25 cellular contexts compared by ENCODE assay signal in genomic region chr14:59461891-59462290, GRCh38.
"Had no signal": no experiment of that assay in that cellular context is flagged by ENCODE, and none has a peak within 500 bp of the region (broad histone marks: within the 10 kb centered on the region; RNA-seq: fewer than 3 reads in every experiment).

No MANE protein-coding gene starts in this region.

- H3K4me3 ChIP-seq: colonic mucosa, esophagus squamous epithelium, gastrocnemius medialis, heart right ventricle, left lung, lower lobe of right lung, mucosa of descending colon had no signal

- DNase-seq: colonic mucosa; cortex of kidney; effector CD8-positive, alpha-beta T cell; effector memory CD8-positive, alpha-beta T cell; endodermal cell; erythroblast; esophagus squamous epithelium; foreskin fibroblast; foreskin melanocyte; gastrocnemius medialis; glutamatergic neuron; head of caudate nucleus; heart right ventricle; hippocampal formation; left cardiac atrium; left lung; left ventricle myocardium superior; lower lobe of right lung; mesenchymal stem cell; mucosa of descending colon; naive B cell had no signal

- H3K27me3 ChIP-seq: colonic mucosa, gastrocnemius medialis had no signal

- FAIRE-seq: endometrium, keratinocyte had no signal

- H3K27ac ChIP-seq: colonic mucosa, epithelial cell of prostate, esophagus squamous epithelium, gastrocnemius medialis, heart right ventricle, left lung, lower lobe of right lung had no signal

- ATAC-seq: effector memory CD8-positive, alpha-beta T cell; esophagus mucosa; gastrocnemius medialis; heart right ventricle; left cardiac atrium; left lung; left ventricle myocardium superior; lower lobe of right lung; mucosa of descending colon had no signal

- H3K9me3 ChIP-seq: colonic mucosa, esophagus squamous epithelium, gastrocnemius medialis, heart right ventricle, left lung, lower lobe of right lung, mucosa of descending colon had no signal

- H3K36me3 ChIP-seq: colonic mucosa, left lung, lower lobe of right lung had no signal
